ENCODE assay signal across 22 cellular contexts in genomic region chrX:140860718-140861117, GRCh38.
DNase-seq lines count a peak whose midpoint lies in the region; ATAC-seq, FAIRE-seq and TF ChIP-seq lines count a peak whose summit lies in the region.
"Had no signal": no experiment of that assay in that cellular context is flagged by ENCODE, and none has a peak within 500 bp of the region (broad histone marks: within the 10 kb centered on the region; RNA-seq: fewer than 3 reads in every experiment).

No MANE protein-coding gene starts in this region.

- no peak overlapping the region for H2BK20ac ChIP-seq in IMR-90 (ENCODE audit: low read depth, low read length)

- no peak overlapping the region for H3K27ac ChIP-seq in IMR-90 (ENCODE audit: insufficient read depth, low read length)
- no peak overlapping the region for H3K27ac ChIP-seq in kidney (ENCODE audit: low read depth in 2 of 2, low read length in 2 of 2)
- no peak overlapping the region for H3K27ac ChIP-seq in osteoblast (ENCODE audit: low read depth, low read length)
- H3K27ac ChIP-seq: 22Rv1; A549; BLaER1 treated with 17β-estradiol and CSF1 and Interleukin-3, amounts not matched to agents 10 nM and 100 nM; C4-2B had no signal

- no peak overlapping the region for H2BK15ac ChIP-seq in IMR-90 (ENCODE audit: low read depth, low read length)

- no peak overlapping the region for H4K91ac ChIP-seq in IMR-90 (ENCODE audit: insufficient read depth, low read depth, low read length)

- H3K36me3 Mint-ChIP-seq in glutamatergic neuron (ENCODE audit: unreplicated experiment): no peaks in the 10 kb centered on the region
- H3K36me3 Mint-ChIP-seq: CD8-positive, alpha-beta T cell had no signal

- TF ChIP-seq POLR2A in IMR-90 (IDR thresholded peaks at IDR 0.05; ENCODE audit: low read depth, low read length): no peak

- H2BK5ac ChIP-seq in IMR-90 (ENCODE audit: low read depth, low read length, poor library complexity, severe bottlenecking): no peak overlapping the region

- H3K27me3 ChIP-seq in IMR-90 (ENCODE audit: control insufficient read depth, insufficient read depth, low read length): no peaks in the 10 kb centered on the region
- H3K27me3 ChIP-seq in osteoblast (ENCODE audit: insufficient read depth, low read length): no peaks in the 10 kb centered on the region

- H3K79me1 ChIP-seq in IMR-90 (ENCODE audit: low read depth in 1 of 2, low read length in 2 of 2): no peaks in the 10 kb centered on the region

- H4K5ac ChIP-seq in IMR-90 (ENCODE audit: low read depth, low read length): no peak overlapping the region

- H3K9ac ChIP-seq in IMR-90 (ENCODE audit: low read depth, low read length): no peak overlapping the region
- no peak overlapping the region for H3K9ac ChIP-seq in kidney (ENCODE audit: low read length in 2 of 2)
- H3K9ac ChIP-seq: BLaER1 treated with 17β-estradiol and CSF1 and Interleukin-3, amounts not matched to agents 10 nM and 100 nM had no signal

- peaks cover 2% of the 10 kb centered on the region for H3K27me3 Mint-ChIP-seq in glutamatergic neuron (ENCODE audit: unreplicated experiment)
- H3K27me3 Mint-ChIP-seq: B cell; CD4-positive, alpha-beta T cell had no signal

- H3K18ac ChIP-seq in IMR-90 (ENCODE audit: low read depth, low read length): no peak overlapping the region

- CTCF ChIA-PET in IMR-90 (lab: Yijun Ruan, JAX): no interaction called here

- no peak overlapping the region for H3K23ac ChIP-seq in IMR-90 (ENCODE audit: low read depth, low read length)

- H3K9me3 ChIP-seq in IMR-90 (ENCODE audit: control insufficient read depth, insufficient read depth, low read length) (peaks cover 2% of the 10 kb centered on the region; the same call in 1 of the 2 replicates), kidney (ENCODE audit: control insufficient read depth in 1 of 2, low read length in 2 of 2) (no peaks in the 10 kb centered on the region), osteoblast (ENCODE audit: low read depth, low read length) (peaks cover 5% of the 10 kb centered on the region)
- H3K9me3 ChIP-seq: A549, Caco-2 had no signal

- H2AK5ac ChIP-seq in IMR-90 (ENCODE audit: low read depth, low read length): no peak overlapping the region

- POLR2A ChIA-PET in IMR-90 (lab: Charles Lee; ENCODE audit: unreplicated experiment): no interaction called here

- H3K4me3 Mint-ChIP-seq in glutamatergic neuron (ENCODE audit: unreplicated experiment): no peak overlapping the region
- H3K4me3 Mint-ChIP-seq: B cell; CD4-positive, alpha-beta T cell; CD8-positive, alpha-beta T cell had no signal

- TF ChIP-seq RAD21 in IMR-90 (IDR thresholded peaks at IDR 0.05; ENCODE audit: low read length): no peak

- no peaks in the 10 kb centered on the region for H3K9me1 ChIP-seq in IMR-90 (ENCODE audit: insufficient read depth, low read length)

- 67% methylated on average over 6 of the region's 9 CpGs; no CpG with 5 or more reads in 1 of the 2 experiments for WGBS in IMR-90 (ENCODE audit: extremely low coverage in 2 of 2, insufficient read length in 1 of 2), 2 experiments

- H2AK9ac ChIP-seq in IMR-90 (replicated peaks; ENCODE audit: low read depth, low read length, poor library complexity): no peak overlapping the region

- no peaks in the 10 kb centered on the region for H4K20me1 ChIP-seq in IMR-90 (ENCODE audit: insufficient read depth, low read length)
- H4K20me1 ChIP-seq in osteoblast (ENCODE audit: insufficient read depth, low read length): no peaks in the 10 kb centered on the region
- H4K20me1 ChIP-seq: BLaER1 treated with 17β-estradiol and CSF1 and Interleukin-3, amounts not matched to agents 10 nM and 100 nM had no signal

- no peak overlapping the region for H3K56ac ChIP-seq in IMR-90 (ENCODE audit: extremely low read depth, insufficient read depth, low read length)

- TF ChIP-seq CTCF in IMR-90 (conservative IDR thresholded peaks at IDR 0.05; ENCODE audit: low read depth, low read length): no peak
- no peak for TF ChIP-seq CTCF in kidney (IDR thresholded peaks at IDR 0.05; ENCODE audit: borderline replicate concordance, extremely low read depth, insufficient read depth)
- no peak for TF ChIP-seq CTCF in osteoblast (IDR thresholded peaks at IDR 0.05; ENCODE audit: extremely low read depth, low read depth, low read length)
- no peak for TF ChIP-seq CTCF in glutamatergic neuron (IDR thresholded peaks at IDR 0.05; ENCODE audit: partially characterized antibody, unreplicated experiment)

- H3K4me3 ChIP-seq in IMR-90 (ENCODE audit: insufficient read depth, low read depth, low read length) (no peak overlapping the region), kidney (ENCODE audit: low read length in 2 of 2) (no peak overlapping the region), osteoblast (ENCODE audit: insufficient read depth, low read length) (no peak overlapping the region)
- H3K4me3 ChIP-seq: A549; BLaER1 treated with 17β-estradiol and CSF1 and Interleukin-3, amounts not matched to agents 10 nM and 100 nM had no signal

- peak overlapping the region; percentile 32 for H2AFZ ChIP-seq in IMR-90 (replicated peaks; ENCODE audit: low read length, poor library complexity)
- no peak overlapping the region for H2AFZ ChIP-seq in osteoblast (ENCODE audit: low read length)

- DNase-seq in IMR-90: no peak
- DNase-seq in kidney: peak; percentile 65
- peak; percentile 3 for DNase-seq in osteoblast (ENCODE audit: insufficient read length, low spot score, missing footprints)
- no peak for DNase-seq in NCI-H226
- no peak for DNase-seq in glutamatergic neuron
- DNase-seq: AML-193; Caco-2; Calu3; CD4-positive, alpha-beta T cell; CD8-positive, alpha-beta T cell; DMS79 treated with DMSO at 0.1 percent for 48 hours; GF-D8 had no signal

- no peak overlapping the region for H3K4ac ChIP-seq in IMR-90 (ENCODE audit: low read depth, low read length)

- H3K36me3 ChIP-seq in IMR-90 (ENCODE audit: control insufficient read depth, insufficient read depth, low read length): no peaks in the 10 kb centered on the region
- no peaks in the 10 kb centered on the region for H3K36me3 ChIP-seq in kidney (ENCODE audit: control insufficient read depth in 1 of 2, insufficient read depth in 2 of 2, low read length in 2 of 2)
- no peaks in the 10 kb centered on the region for H3K36me3 ChIP-seq in osteoblast (ENCODE audit: insufficient read depth, low read length)
- H3K36me3 ChIP-seq: BLaER1 treated with 17β-estradiol and CSF1 and Interleukin-3, amounts not matched to agents 10 nM and 100 nM had no signal

- H4K8ac ChIP-seq in IMR-90 (ENCODE audit: low read depth in 2 of 2, low read length in 2 of 2): no peak overlapping the region

- H3K14ac ChIP-seq in IMR-90 (replicated peaks; ENCODE audit: low read depth, low read length): no peak overlapping the region

- ATAC-seq in IMR-90 (ENCODE audit: low read depth) (no peak), GM21723 (IDR thresholded peaks at IDR 0.05; ENCODE audit: unreplicated experiment) (no peak)
- ATAC-seq: A549; CD8-positive, alpha-beta T cell had no signal

- intact Hi-C loops in IMR-90 (cut with micrococcal nuclease): no loop called here
- intact Hi-C loops in kidney (cut with DNase I): no loop called here

- dilution Hi-C loops in IMR-90 (cut with HindIII; ENCODE audit: low sequenced_read_pairs, unreplicated experiment): no loop called here

- no peak for FAIRE-seq in kidney (lab: Jason Lieb, UNC)
- FAIRE-seq: D721Med, G401.6, GM12891, GM19239 had no signal

- H2BK120ac ChIP-seq in IMR-90 (ENCODE audit: low read depth, low read length): no peak overlapping the region

- H3K4me1 Mint-ChIP-seq in glutamatergic neuron (ENCODE audit: low read depth, unreplicated experiment): no peaks in the 10 kb centered on the region
- H3K4me1 Mint-ChIP-seq: B cell had no signal

- no peak overlapping the region for H3K27ac Mint-ChIP-seq in glutamatergic neuron (ENCODE audit: unreplicated experiment)
- H3K27ac Mint-ChIP-seq: B cell; CD4-positive, alpha-beta T cell; CD8-positive, alpha-beta T cell had no signal

- no peaks in the 10 kb centered on the region for H3K79me2 ChIP-seq in osteoblast (ENCODE audit: insufficient read depth, low read length)

- H3K4me2 ChIP-seq in IMR-90 (ENCODE audit: low read depth, low read length): no peak overlapping the region
- no peak overlapping the region for H3K4me2 ChIP-seq in osteoblast (ENCODE audit: insufficient read depth, low read length)
- H3K4me2 ChIP-seq: A549; BLaER1 treated with 17β-estradiol and CSF1 and Interleukin-3, amounts not matched to agents 10 nM and 100 nM had no signal

- no peaks in the 10 kb centered on the region for H3K9me3 Mint-ChIP-seq in glutamatergic neuron (ENCODE audit: unreplicated experiment)
- H3K9me3 Mint-ChIP-seq: CD4-positive, alpha-beta T cell; CD8-positive, alpha-beta T cell had no signal

- H3K4me1 ChIP-seq in IMR-90 (ENCODE audit: control insufficient read depth, insufficient read depth, low read length) (no peaks in the 10 kb centered on the region), kidney (ENCODE audit: control insufficient read depth in 1 of 2, insufficient read depth in 1 of 2, low read depth in 1 of 2, low read length in 2 of 2) (no peaks in the 10 kb centered on the region), osteoblast (ENCODE audit: insufficient read depth, low read length) (no peaks in the 10 kb centered on the region)
- H3K4me1 ChIP-seq: A549; BLaER1 treated with 17β-estradiol and CSF1 and Interleukin-3, amounts not matched to agents 10 nM and 100 nM; Caco-2 had no signal

- no TSS peak for BruUV-seq in IMR-90 (replicated peaks; lab: Mats Ljungman, UMichigan)

- in situ Hi-C loops in IMR-90 (cut with MboI; ENCODE audit: low sequenced_read_pairs): no loop called here

TF ChIP-seq in IMR-90, 13 proteins besides CTCF, POLR2A, EP300 and RAD21 (continues in another document):
- no peak for TF ChIP-seq CHD1 (IDR thresholded peaks at IDR 0.05; ENCODE audit: low read depth, low read length)
- no peak for TF ChIP-seq MAZ (IDR thresholded peaks at IDR 0.05; ENCODE audit: borderline replicate concordance, low read depth, low read length)
- no peak for TF ChIP-seq CEBPB (IDR thresholded peaks at IDR 0.05; ENCODE audit: low read depth, low read length)
- TF ChIP-seq MAFK (IDR thresholded peaks at IDR 0.05; ENCODE audit: low read depth, low read length): no peak
- TF ChIP-seq MXI1 (IDR thresholded peaks at IDR 0.05; ENCODE audit: borderline replicate concordance, low read depth, low read length): no peak
- no peak for TF ChIP-seq BHLHE40 (IDR thresholded peaks at IDR 0.05; ENCODE audit: low read depth, low read length)
- TF ChIP-seq RFX5 (IDR thresholded peaks at IDR 0.05; ENCODE audit: low read depth, low read length): no peak
- no peak for TF ChIP-seq FOS (IDR thresholded peaks at IDR 0.05; ENCODE audit: low read depth, low read length)
- TF ChIP-seq, protein P1, sequence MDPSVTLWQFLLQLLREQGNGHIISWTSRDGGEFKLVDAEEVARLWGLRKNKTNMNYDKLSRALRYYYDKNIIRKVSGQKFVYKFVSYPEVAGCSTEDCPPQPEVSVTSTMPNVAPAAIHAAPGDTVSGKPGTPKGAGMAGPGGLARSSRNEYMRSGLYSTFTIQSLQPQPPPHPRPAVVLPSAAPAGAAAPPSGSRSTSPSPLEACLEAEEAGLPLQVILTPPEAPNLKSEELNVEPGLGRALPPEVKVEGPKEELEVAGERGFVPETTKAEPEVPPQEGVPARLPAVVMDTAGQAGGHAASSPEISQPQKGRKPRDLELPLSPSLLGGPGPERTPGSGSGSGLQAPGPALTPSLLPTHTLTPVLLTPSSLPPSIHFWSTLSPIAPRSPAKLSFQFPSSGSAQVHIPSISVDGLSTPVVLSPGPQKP (IDR thresholded peaks at IDR 0.05; ENCODE audit: borderline replicate concordance, low read depth, low read length): no peak

Comparison
In these comparisons a context has a peak if more than half of its experiments do, and no peak if none do; other contexts are left out.
1. DNase-seq: peak in kidney (single experiment) and osteoblast (single experiment); none in IMR-90 (single experiment), NCI-H226 (single experiment) and glutamatergic neuron (single experiment).